Comparison of ENCODE assay signal across 20 cellular contexts in the genomic region with DNA sequence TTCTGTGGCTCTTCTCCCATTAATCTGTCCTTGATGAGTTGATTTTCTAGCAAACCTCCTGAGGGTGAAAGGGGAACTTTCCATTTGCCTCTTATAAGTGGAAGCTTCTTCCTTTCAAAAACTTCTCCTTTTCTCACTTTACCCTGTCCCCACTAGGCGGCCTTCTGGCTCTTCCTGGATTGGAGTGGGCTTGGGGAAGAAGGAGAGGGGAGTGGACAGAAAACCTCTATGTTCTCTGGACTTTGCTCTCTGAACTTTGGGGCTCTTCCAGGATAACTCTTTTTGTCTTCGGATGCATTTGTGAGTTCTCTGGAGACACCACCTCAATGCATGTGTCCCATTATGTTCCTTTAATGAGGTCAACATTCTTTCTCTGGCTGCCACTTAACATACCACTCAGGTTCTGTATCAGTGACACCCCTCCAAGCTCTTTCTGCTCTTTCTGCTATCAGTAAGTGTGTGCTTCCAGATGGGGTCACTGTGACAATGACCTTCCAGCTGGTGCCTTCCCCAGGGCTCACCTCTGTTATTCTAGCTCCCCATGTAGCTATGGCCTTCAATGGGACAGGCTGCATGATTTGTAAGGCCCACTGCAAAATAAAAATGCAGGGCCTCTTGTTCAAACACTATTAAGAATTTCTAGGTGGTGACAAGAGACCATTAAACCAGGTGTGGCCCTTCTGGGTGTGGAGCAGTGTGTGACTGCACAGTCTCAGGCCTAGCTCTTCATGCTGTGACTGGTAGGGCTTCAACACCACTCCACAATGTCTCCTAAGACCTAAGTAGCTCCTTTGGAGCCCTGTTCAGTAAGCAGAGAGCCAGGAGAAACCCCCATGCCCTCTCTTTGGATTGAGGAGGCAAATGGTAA.
DNase-seq lines count a peak whose midpoint lies in the region; ATAC-seq, FAIRE-seq and TF ChIP-seq lines count a peak whose summit lies in the region.
"Had no signal": no experiment of that assay in that cellular context is flagged by ENCODE, and none has a peak within 500 bp of the region (broad histone marks: within the 10 kb centered on the region; RNA-seq: fewer than 3 reads in every experiment).

No MANE protein-coding gene starts in this region.

- H3K27me3 Mint-ChIP-seq in Caco-2 (ENCODE audit: insufficient read depth, unreplicated experiment): no peaks in the 10 kb centered on the region
- H3K27me3 Mint-ChIP-seq: B cell had no signal

- H2AK5ac ChIP-seq in IMR-90 (ENCODE audit: low read depth, low read length): peak overlapping the region; percentile 61; the same call in 1 of the 2 replicates

- H4K91ac ChIP-seq in IMR-90 (ENCODE audit: insufficient read depth, low read depth, low read length): peak overlapping the region; percentile 34; the same call in 1 of the 2 replicates

- no peak overlapping the region for H3K4me3 ChIP-seq in Caco-2 (ENCODE audit: low read depth, low read length)
- H3K4me3 ChIP-seq in IMR-90 (ENCODE audit: insufficient read depth, low read depth, low read length): no peak overlapping the region
- H3K4me3 ChIP-seq in RWPE2 (ENCODE audit: severe bottlenecking): no peak overlapping the region
- no peak overlapping the region for H3K4me3 ChIP-seq in keratinocyte (ENCODE audit: control insufficient read depth in 2 of 3, extremely low read depth in 1 of 3, insufficient read depth in 2 of 3, low read depth in 1 of 3, low read length in 3 of 3)
- no peak overlapping the region for H3K4me3 ChIP-seq in ascending aorta
- H3K4me3 ChIP-seq in HepG2 (replicated peaks in 1 of 3; ENCODE audit: insufficient read depth in 1 of 3, low read depth in 2 of 3, low read length in 3 of 3): no peak overlapping the region
- H3K4me3 ChIP-seq: uterus had no signal

- H3K9me3 ChIP-seq in Caco-2 (0 out of 2 replicates have a peak, but pooled peaks cover 4% of the 10 kb centered on the region), IMR-90 (ENCODE audit: control insufficient read depth, insufficient read depth, low read length) (no peaks in the 10 kb centered on the region), RWPE2 (ENCODE audit: severe bottlenecking) (no peaks in the 10 kb centered on the region), keratinocyte (ENCODE audit: control insufficient read depth, low read depth, low read length) (no peaks in the 10 kb centered on the region), ascending aorta (no peaks in the 10 kb centered on the region), HepG2 (ENCODE audit: low read length) (no peaks in the 10 kb centered on the region)
- H3K9me3 ChIP-seq: uterus had no signal

- no peak overlapping the region for H2AK9ac ChIP-seq in IMR-90 (replicated peaks; ENCODE audit: low read depth, low read length, poor library complexity)

- POLR2A ChIA-PET in Caco-2 (lab: Charles Lee) (no interaction called here), IMR-90 (lab: Charles Lee; ENCODE audit: unreplicated experiment) (no interaction called here), HepG2 (lab: Yijun Ruan, JAX) (no interaction called here)

- DNase-seq in Caco-2: peak in 1 of 2 experiments; percentile 62
- DNase-seq in IMR-90: no peak
- no peak for DNase-seq in RWPE2 (ENCODE audit: low spot score)
- DNase-seq in keratinocyte (ENCODE audit: low read depth, low spot score): no peak
- no peak for DNase-seq in ascending aorta (ENCODE audit: low spot score in 2 of 2)
- no peak for DNase-seq in HepG2 (ENCODE audit: low spot score)
- DNase-seq: activated CD4-positive, CD25-positive, alpha-beta regulatory T cell; activated CD8-positive, alpha-beta memory T cell treated with anti-CD3 and anti-CD28 coated beads, Interleukin-2, amount 50 U/mL, for 4 hours; caudate nucleus; kidney glomerular epithelial cell; NCI-H1436 treated with DMSO at 0.1 percent for 48 hours; nephron progenitor cell; stimulated activated CD4-positive, alpha-beta T cell treated with anti-CD3 and anti-CD28 coated beads, Interleukin-4, amount 100 ng/mL, for 4 hours; uterus had no signal

- 100% methylated on average over 1 of the region's 2 CpGs; no CpG with 5 or more reads in 1 of the 2 experiments for WGBS in IMR-90 (ENCODE audit: extremely low coverage in 2 of 2, insufficient read length in 1 of 2), 2 experiments
- WGBS in HepG2 (ENCODE audit: low lambda C conversion rate): 0% methylated on average over 2 of the region's 2 CpGs

- peak overlapping the region; percentile 47 for H3K4me3 Mint-ChIP-seq in Caco-2 (ENCODE audit: unreplicated experiment)
- H3K4me3 Mint-ChIP-seq: B cell; nephron progenitor cell; stimulated activated effector memory CD8-positive, alpha-beta T cell treated with anti-CD3 and anti-CD28 coated beads, Interleukin-12 subunit alpha, Interleukin-12 subunit beta, amount 100 ng/mL, for 72 hours had no signal

- no peaks in the 10 kb centered on the region for H3K27me3 ChIP-seq in Caco-2 (replicated peaks; ENCODE audit: control insufficient read depth, insufficient read depth, low read length)
- no peaks in the 10 kb centered on the region for H3K27me3 ChIP-seq in IMR-90 (ENCODE audit: control insufficient read depth, insufficient read depth, low read length)
- H3K27me3 ChIP-seq in RWPE2 (ENCODE audit: insufficient read depth, poor library complexity, severe bottlenecking): no peaks in the 10 kb centered on the region
- no peaks in the 10 kb centered on the region for H3K27me3 ChIP-seq in keratinocyte (ENCODE audit: control insufficient read depth, extremely low read depth, insufficient read depth, low read length)
- no peaks in the 10 kb centered on the region for H3K27me3 ChIP-seq in ascending aorta
- H3K27me3 ChIP-seq in HepG2 (ENCODE audit: control insufficient read depth in 1 of 2, insufficient read depth in 2 of 2, low read length in 2 of 2): no peaks in the 10 kb centered on the region
- H3K27me3 ChIP-seq: uterus had no signal

- H3K27ac ChIP-seq in IMR-90 (ENCODE audit: insufficient read depth, low read length) (no peak overlapping the region), RWPE2 (ENCODE audit: poor library complexity, severe bottlenecking) (peak overlapping the region; percentile 96), keratinocyte (ENCODE audit: control insufficient read depth, insufficient read depth, low read length) (no peak overlapping the region), ascending aorta (no peak overlapping the region), HepG2 (ENCODE audit: extremely low read length, insufficient read depth, low read length) (no peak overlapping the region)
- H3K27ac ChIP-seq: uterus had no signal

- intact Hi-C loops in Caco-2 (cut with micrococcal nuclease; ENCODE audit: unreplicated experiment): loop anchor here (2.0 kb wide), 2 partner anchors 235 to 385 kb away; no protein-coding TSS in a partner anchor
- intact Hi-C loops in IMR-90 (cut with micrococcal nuclease): no loop called here
- intact Hi-C loops in ascending aorta (cut with DNase I): no loop called here
- intact Hi-C loops in HepG2 (cut with micrococcal nuclease; ENCODE audit: unreplicated experiment): no loop called here

- H3K4me1 ChIP-seq in Caco-2 (peaks cover 60% of the 10 kb centered on the region), IMR-90 (ENCODE audit: control insufficient read depth, insufficient read depth, low read length) (peaks cover 12% of the 10 kb centered on the region), RWPE2 (ENCODE audit: insufficient read depth, poor library complexity, severe bottlenecking) (peaks cover 52% of the 10 kb centered on the region), keratinocyte (ENCODE audit: control insufficient read depth, extremely low read depth, insufficient read depth, low read length) (peaks cover 38% of the 10 kb centered on the region), ascending aorta (no peaks in the 10 kb centered on the region), HepG2 (ENCODE audit: insufficient read depth, low read length) (no peaks in the 10 kb centered on the region)
- H3K4me1 ChIP-seq: uterus had no signal

- CTCF ChIA-PET in Caco-2 (lab: Charles Lee) (interaction anchor here (0.5 kb wide), 1 partner anchor 387 kb away, joined by 5 read pairs; no protein-coding TSS in a partner anchor), IMR-90 (lab: Yijun Ruan, JAX) (interaction anchor here (1.2 kb wide), 1 partner anchor 1574 kb away, joined by 3 read pairs; no protein-coding TSS in a partner anchor), HepG2 (lab: Yijun Ruan, JAX; ENCODE audit: low intra/inter-chr PET ratio, low total read pairs) (no interaction called here)

- FAIRE-seq in keratinocyte (lab: Jason Lieb, UNC) (no peak), HepG2 (lab: Jason Lieb, UNC) (no peak)

- peaks cover 30% of the 10 kb centered on the region for H3K36me3 Mint-ChIP-seq in Caco-2 (ENCODE audit: insufficient read depth, unreplicated experiment)
- H3K36me3 Mint-ChIP-seq: activated naive CD4-positive, alpha-beta T cell treated with anti-CD3 and anti-CD28 coated beads, Interleukin-2, amount 50 U/mL, for 72 hours; stimulated activated effector memory CD8-positive, alpha-beta T cell treated with anti-CD3 and anti-CD28 coated beads, Interleukin-12 subunit alpha, Interleukin-12 subunit beta, amount 100 ng/mL, for 72 hours had no signal

- no peak overlapping the region for H4K8ac ChIP-seq in IMR-90 (ENCODE audit: low read depth in 2 of 2, low read length in 2 of 2)

- ATAC-seq in IMR-90 (ENCODE audit: low read depth): no peak
- no peak for ATAC-seq in RWPE2 (ENCODE audit: low read depth)
- no peak for ATAC-seq in HG02981 (IDR thresholded peaks at IDR 0.05; ENCODE audit: unreplicated experiment)
- no peak for ATAC-seq in GM21825 (IDR thresholded peaks at IDR 0.05; ENCODE audit: unreplicated experiment)
- ATAC-seq in HepG2: no peak
- ATAC-seq: activated naive CD4-positive, alpha-beta T cell treated with anti-CD3 and anti-CD28 coated beads, Interleukin-2, amount 50 U/mL, for 72 hours; sciatic nerve; stimulated activated effector memory CD8-positive, alpha-beta T cell treated with anti-CD3 and anti-CD28 coated beads, Interleukin-12 subunit alpha, Interleukin-12 subunit beta, amount 100 ng/mL, for 72 hours had no signal

- H3K27ac Mint-ChIP-seq in Caco-2 (ENCODE audit: unreplicated experiment): peak overlapping the region; percentile 93
- H3K27ac Mint-ChIP-seq: activated naive CD4-positive, alpha-beta T cell treated with anti-CD3 and anti-CD28 coated beads, Interleukin-2, amount 50 U/mL, for 72 hours; B cell; nephron progenitor cell; stimulated activated effector memory CD8-positive, alpha-beta T cell treated with anti-CD3 and anti-CD28 coated beads, Interleukin-12 subunit alpha, Interleukin-12 subunit beta, amount 100 ng/mL, for 72 hours had no signal

- in situ Hi-C loops in IMR-90 (cut with MboI; ENCODE audit: low sequenced_read_pairs): no loop called here
- in situ Hi-C loops in HepG2 (cut with HindIII; ENCODE audit: extremely low pct_ligation_motif_present, low pct_unique_long_range_greater_than_20kb): no loop called here

- TF ChIP-seq POLR2A in IMR-90 (IDR thresholded peaks at IDR 0.05; ENCODE audit: low read depth, low read length): no peak
- no peak for TF ChIP-seq POLR2A in HepG2 (IDR thresholded peaks at IDR 0.05; ENCODE audit: insufficient read depth in 1 of 2, low read depth in 2 of 2, low read length in 2 of 2)

- H3K23ac ChIP-seq in IMR-90 (ENCODE audit: low read depth, low read length): no peak overlapping the region

- H2AFZ ChIP-seq in IMR-90 (replicated peaks; ENCODE audit: low read length, poor library complexity): peak overlapping the region; percentile 9
- H2AFZ ChIP-seq in keratinocyte (ENCODE audit: control insufficient read depth, low read length): no peak overlapping the region
- no peak overlapping the region for H2AFZ ChIP-seq in HepG2 (ENCODE audit: low read length)

- TF ChIP-seq RAD21 in IMR-90 (IDR thresholded peaks at IDR 0.05; ENCODE audit: low read length) (no peak), HepG2 (CRISPR knock-in tag; IDR thresholded peaks at IDR 0.05) (no peak)

- peak overlapping the region; percentile 7; the same call in 1 of the 2 replicates for H3K14ac ChIP-seq in IMR-90 (replicated peaks; ENCODE audit: low read depth, low read length)

- H2BK20ac ChIP-seq in IMR-90 (ENCODE audit: low read depth, low read length): peak overlapping the region; percentile 55

- H2BK5ac ChIP-seq in IMR-90 (ENCODE audit: low read depth, low read length, poor library complexity, severe bottlenecking): no peak overlapping the region

- peaks cover 24% of the 10 kb centered on the region for H3K9me3 Mint-ChIP-seq in Caco-2 (ENCODE audit: unreplicated experiment)
- H3K9me3 Mint-ChIP-seq: activated naive CD4-positive, alpha-beta T cell treated with anti-CD3 and anti-CD28 coated beads, Interleukin-2, amount 50 U/mL, for 72 hours; stimulated activated effector memory CD8-positive, alpha-beta T cell treated with anti-CD3 and anti-CD28 coated beads, Interleukin-12 subunit alpha, Interleukin-12 subunit beta, amount 100 ng/mL, for 72 hours had no signal

- no peaks in the 10 kb centered on the region for H3K79me1 ChIP-seq in IMR-90 (ENCODE audit: low read depth in 1 of 2, low read length in 2 of 2)

- H4K5ac ChIP-seq in IMR-90 (ENCODE audit: low read depth, low read length): no peak overlapping the region; the same call in 1 of the 2 replicates

- H3K79me2 ChIP-seq in keratinocyte (ENCODE audit: control insufficient read depth, insufficient read depth, low read length) (no peaks in the 10 kb centered on the region), HepG2 (ENCODE audit: insufficient read depth, low read length) (no peaks in the 10 kb centered on the region)

- H3K4me2 ChIP-seq in IMR-90 (ENCODE audit: low read depth, low read length) (no peak overlapping the region), keratinocyte (ENCODE audit: control insufficient read depth, extremely low read depth, insufficient read depth, low read depth, low read length) (no peak overlapping the region), HepG2 (ENCODE audit: low read depth, low read length) (no peak overlapping the region)

- H3K9ac ChIP-seq in IMR-90 (ENCODE audit: low read depth, low read length) (no peak overlapping the region), keratinocyte (ENCODE audit: control insufficient read depth, extremely low read depth, insufficient read depth, low read length) (no peak overlapping the region), HepG2 (ENCODE audit: insufficient read depth, low read depth, low read length) (no peak overlapping the region)

- 0 out of 2 replicates have a peak, but pooled peaks cover 3% of the 10 kb centered on the region for H3K9me1 ChIP-seq in IMR-90 (ENCODE audit: insufficient read depth, low read length)
- no peaks in the 10 kb centered on the region for H3K9me1 ChIP-seq in keratinocyte (ENCODE audit: control insufficient read depth, extremely low read depth, insufficient read depth, low read length)

- BruUV-seq in Caco-2 (replicated peaks; lab: Mats Ljungman, UMichigan) (no TSS peak), IMR-90 (replicated peaks; lab: Mats Ljungman, UMichigan) (no TSS peak), HepG2 (replicated peaks; lab: Mats Ljungman, UMichigan) (no TSS peak)

- H3K4me1 Mint-ChIP-seq in Caco-2 (ENCODE audit: low read depth, unreplicated experiment): peaks cover 55% of the 10 kb centered on the region
- H3K4me1 Mint-ChIP-seq: B cell; stimulated activated effector memory CD8-positive, alpha-beta T cell treated with anti-CD3 and anti-CD28 coated beads, Interleukin-12 subunit alpha, Interleukin-12 subunit beta, amount 100 ng/mL, for 72 hours had no signal

- H3K36me3 ChIP-seq in Caco-2 (ENCODE audit: control insufficient read depth, insufficient read depth, low read length) (no peaks in the 10 kb centered on the region), IMR-90 (ENCODE audit: control insufficient read depth, insufficient read depth, low read length) (no peaks in the 10 kb centered on the region), RWPE2 (ENCODE audit: low read depth) (no peaks in the 10 kb centered on the region), keratinocyte (ENCODE audit: control insufficient read depth in 2 of 2, extremely low read depth in 1 of 2, insufficient read depth in 2 of 2, low read length in 2 of 2) (no peaks in the 10 kb centered on the region), ascending aorta (no peaks in the 10 kb centered on the region), HepG2 (replicated peaks in 1 of 2; ENCODE audit: control insufficient read depth in 1 of 2, insufficient read depth in 2 of 2, low read length in 2 of 2) (no peaks in the 10 kb centered on the region)
- H3K36me3 ChIP-seq: uterus had no signal

- H2BK120ac ChIP-seq in IMR-90 (ENCODE audit: low read depth, low read length): peak overlapping the region; percentile 26

- H2BK15ac ChIP-seq in IMR-90 (ENCODE audit: low read depth, low read length): peak overlapping the region; percentile 74

- TF ChIP-seq EP300 in HepG2 (IDR thresholded peaks at IDR 0.05; ENCODE audit: low read depth in 2 of 2, low read length in 2 of 2): no peak
- TF ChIP-seq EP300 in HepG2 (CRISPR knock-in tag; IDR thresholded peaks at IDR 0.05; ENCODE audit: borderline replicate concordance): no peak

- dilution Hi-C loops in IMR-90 (cut with HindIII; ENCODE audit: low sequenced_read_pairs, unreplicated experiment): no loop called here
- dilution Hi-C loops in keratinocyte (cut with MboI; ENCODE audit: extremely low pct_ligation_motif_present, low sequenced_read_pairs): no loop called here

- peak in 1 of 2 experiments; percentile 0 for TF ChIP-seq CTCF in Caco-2 (IDR thresholded peaks at IDR 0.05; ENCODE audit: insufficient read depth in 1 of 2, low read depth in 1 of 2, low read length in 1 of 2, severe bottlenecking in 1 of 2, unreplicated experiment in 1 of 2)
- no peak for TF ChIP-seq CTCF in IMR-90 (conservative IDR thresholded peaks at IDR 0.05; ENCODE audit: low read depth, low read length)
- TF ChIP-seq CTCF in RWPE2 (IDR thresholded peaks at IDR 0.05; ENCODE audit: poor library complexity, severe bottlenecking): no peak
- TF ChIP-seq CTCF in keratinocyte (optimal IDR thresholded peaks at IDR 0.05 in 1 of 3, IDR thresholded peaks at IDR 0.05 in 1 of 3, conservative IDR thresholded peaks at IDR 0.05 in 1 of 3; ENCODE audit: extremely low read depth in 1 of 3, insufficient read depth in 2 of 3, low read length in 3 of 3): peak in 2 of 3 experiments; percentile 6 to 16
- no peak for TF ChIP-seq CTCF in ascending aorta (IDR thresholded peaks at IDR 0.05)
- TF ChIP-seq CTCF in HepG2 (CRISPR knock-in tag; IDR thresholded peaks at IDR 0.05): no peak

- peak overlapping the region; percentile 41; the same call in 1 of the 2 replicates for H3K4ac ChIP-seq in IMR-90 (ENCODE audit: low read depth, low read length)

- no peak overlapping the region for H3K56ac ChIP-seq in IMR-90 (ENCODE audit: extremely low read depth, insufficient read depth, low read length)

- no peaks in the 10 kb centered on the region for H4K20me1 ChIP-seq in IMR-90 (ENCODE audit: insufficient read depth, low read length)
- no peaks in the 10 kb centered on the region for H4K20me1 ChIP-seq in keratinocyte (ENCODE audit: control insufficient read depth, extremely low read depth, insufficient read depth, low read length)
- H4K20me1 ChIP-seq in HepG2 (ENCODE audit: insufficient read depth, low read length): no peaks in the 10 kb centered on the region

- peak overlapping the region; percentile 54 for H3K18ac ChIP-seq in IMR-90 (ENCODE audit: low read depth, low read length)

Comparison
In these comparisons a context has a peak if more than half of its experiments do, and no peak if none do; other contexts are left out.
1. CTCF ChIP-seq: peak in keratinocyte (2 of 3); none in IMR-90 (single experiment), RWPE2 (single experiment), ascending aorta (0 of 3) and HepG2 (single experiment).